Comparison of ENCODE assay signal across 15 cellular contexts in genomic region chr4:14265651-14266050, GRCh38.
DNase-seq lines count a peak whose midpoint lies in the region; ATAC-seq and TF ChIP-seq lines count a peak whose summit lies in the region.
"Had no signal": no experiment of that assay in that cellular context is flagged by ENCODE, and none has a peak within 500 bp of the region (broad histone marks: within the 10 kb centered on the region; RNA-seq: fewer than 3 reads in every experiment).

No MANE protein-coding gene starts in this region.

- peaks cover 0 to 2% of the 10 kb centered on the region in 2 donors for H3K27me3 ChIP-seq in aorta (ENCODE audit: control insufficient read depth in 1 of 2, insufficient read depth in 2 of 2, low read length in 1 of 2)
- peaks cover 2% of the 10 kb centered on the region for H3K27me3 ChIP-seq in foreskin keratinocyte
- H3K27me3 ChIP-seq: BE2C had no signal

- peak; percentile 1 for DNase-seq in M059J (ENCODE audit: low read depth)
- DNase-seq in choroid plexus epithelial cell (ENCODE audit: low read depth): peak; percentile 13
- DNase-seq in glomerular endothelial cell (ENCODE audit: extremely low read depth, low read depth, low spot score): peak; percentile 4
- no peak for DNase-seq in aorta
- no peak for DNase-seq in foreskin keratinocyte
- DNase-seq in occipital lobe (lab: John Stamatoyannopoulos, UW): no peak
- DNase-seq: ACHN; BE2C; C1 segment of cervical spinal cord; CD4-positive, CD25-positive, alpha-beta regulatory T cell; CD8-positive, alpha-beta memory T cell; COR-L47; GM23248; IMR-90 had no signal

- intact Hi-C loops in aorta (cut with DNase I): no loop called here

- H3K4me1 ChIP-seq in aorta (ENCODE audit: control insufficient read depth in 1 of 2, insufficient read depth in 2 of 2, low read length in 2 of 2) (no peaks in the 10 kb centered on the region), foreskin keratinocyte (no peaks in the 10 kb centered on the region)
- H3K4me1 ChIP-seq: BE2C, HAP-1 had no signal

- H3K9me3 ChIP-seq in aorta (ENCODE audit: control insufficient read depth, low read length): peaks cover 2% of the 10 kb centered on the region
- H3K9me3 ChIP-seq: BE2C, HAP-1 had no signal

- H3K4me3 ChIP-seq in choroid plexus epithelial cell (ENCODE audit: low read depth, low read length) (no peak overlapping the region), aorta (ENCODE audit: low read length in 2 of 2) (no peak overlapping the region)
- H3K4me3 ChIP-seq: GM23248, HAP-1 had no signal

- WGBS in aorta, 2 donors: 86 to 90% methylated on average over 5 of the region's 5 CpGs

- ATAC-seq in aorta (ENCODE audit: low FRiP score): no peak
- no peak for ATAC-seq in foreskin keratinocyte

- H3K36me3 ChIP-seq in aorta (ENCODE audit: control insufficient read depth in 1 of 2, insufficient read depth in 2 of 2, low read length in 1 of 2): no peaks in the 10 kb centered on the region
- H3K36me3 ChIP-seq: BE2C, HAP-1 had no signal

- H3K27ac ChIP-seq in aorta (ENCODE audit: low read depth in 1 of 2, low read length in 2 of 2): no peak overlapping the region
- no peak overlapping the region for H3K27ac ChIP-seq in foreskin keratinocyte
- H3K27ac ChIP-seq: GM23248 had no signal

- TF ChIP-seq CTCF in choroid plexus epithelial cell (conservative IDR thresholded peaks at IDR 0.05; ENCODE audit: low read depth, low read length) (no peak), foreskin keratinocyte (conservative IDR thresholded peaks at IDR 0.05) (no peak)

Comparison
In these comparisons a context has a peak if more than half of its experiments do, and no peak if none do; other contexts are left out.
1. DNase-seq: peak in M059J (single experiment), choroid plexus epithelial cell (single experiment) and glomerular endothelial cell (single experiment); none in aorta (0 of 2), foreskin keratinocyte (0 of 2) and occipital lobe (single experiment).